8 cellular contexts compared by ENCODE assay signal in genomic region chr2:130824492-130825061, GRCh38. TPM values are rescaled to one million over a fixed set of nuclear protein-coding genes. Genes with fewer than 3 reads are reported as not detected.
DNase-seq lines count a peak whose midpoint lies in the region; ATAC-seq, FAIRE-seq and TF ChIP-seq lines count a peak whose summit lies in the region.

No MANE protein-coding gene starts in this region.

- H3K9me3 ChIP-seq in kidney (ENCODE audit: control insufficient read depth in 1 of 2, low read length in 2 of 2) = no peaks in the 10 kb centered on the region

- FAIRE-seq in kidney (lab: Jason Lieb, UNC) = no peak

- ATAC-seq in GM19324 (IDR thresholded peaks at IDR 0.05; ENCODE audit: low FRiP score, unreplicated experiment) = peak; percentile 59
- peak; percentile 95 for ATAC-seq in HG03378 (IDR thresholded peaks at IDR 0.05; ENCODE audit: unreplicated experiment)

- DNase-seq in AG09309 (ENCODE audit: low read depth) (peak; percentile 72), SHP77 (lab: John Stamatoyannopoulos, UW) (peak; percentile 49 to 53), kidney epithelial cell (ENCODE audit: low read depth) (peak; percentile 100), kidney (no peak)
- DNase-seq in activated naive CD4-positive, alpha-beta T cell treated with anti-CD3 and anti-CD28 coated beads, Interleukin-2, amount 50 U/mL, for 16 hours = peak; percentile 69
- DNase-seq in stimulated activated CD8-positive, alpha-beta memory T cell treated with anti-CD3 and anti-CD28 coated beads, Interleukin-4, amount 100 ng/mL, for 24 hours (ENCODE audit: low read depth) = peak; percentile 33

- H3K36me3 ChIP-seq in kidney epithelial cell (ENCODE audit: control insufficient read depth, insufficient read depth, low read length) = no peaks in the 10 kb centered on the region
- H3K36me3 ChIP-seq in kidney (ENCODE audit: control insufficient read depth in 1 of 2, insufficient read depth in 2 of 2, low read length in 2 of 2) = no peaks in the 10 kb centered on the region

- no peak overlapping the region for H3K9ac ChIP-seq in kidney (ENCODE audit: low read length in 2 of 2)

- intact Hi-C loops in kidney (cut with DNase I) = no loop called here

- H3K4me1 ChIP-seq in kidney (ENCODE audit: control insufficient read depth in 1 of 2, insufficient read depth in 1 of 2, low read depth in 1 of 2, low read length in 2 of 2) = no peaks in the 10 kb centered on the region

- TF ChIP-seq CTCF in AG09309 (IDR thresholded peaks at IDR 0.05; ENCODE audit: control insufficient read depth, insufficient read depth, low read depth, low read length, missing control alignments) (no peak), kidney epithelial cell (IDR thresholded peaks at IDR 0.05; ENCODE audit: insufficient read depth, low read length, poor library complexity, severe bottlenecking) (no peak), kidney (IDR thresholded peaks at IDR 0.05; ENCODE audit: borderline replicate concordance, extremely low read depth, insufficient read depth) (no peak)

- H3K4me3 ChIP-seq in AG09309 (ENCODE audit: control insufficient read depth, low read depth, low read length) (no peak overlapping the region), kidney epithelial cell (ENCODE audit: low read depth, low read length) (no peak overlapping the region), kidney (ENCODE audit: low read length in 2 of 2) (no peak overlapping the region)

- no peak overlapping the region for H3K27ac ChIP-seq in kidney (ENCODE audit: low read depth in 2 of 2, low read length in 2 of 2)

- H3K27me3 ChIP-seq in kidney epithelial cell (ENCODE audit: control insufficient read depth, insufficient read depth, low read length) = no peaks in the 10 kb centered on the region

RNA-seq across cellular contexts. Expression of gene ARHGEF4, which starts 12.1 kb away (rescaled TPM):
- total RNA-seq in kidney epithelial cell = 9.3 and 14.9 TPM in 2 replicates
- 0.94 TPM for total RNA-seq in kidney
- 0.90 TPM for polyA plus RNA-seq in kidney (ENCODE audit: insufficient read depth, low read depth, low replicate concordance)
